In genomic region chr4:173399016-173399415, GRCh38 we compare ENCODE assay signal across 12 cellular contexts. TPM values are rescaled to one million over a fixed set of nuclear protein-coding genes. Genes with fewer than 3 reads are reported as not detected.
DNase-seq lines count a peak whose midpoint lies in the region; ATAC-seq and TF ChIP-seq lines count a peak whose summit lies in the region.
"Had no signal": no experiment of that assay in that cellular context is flagged by ENCODE, and none has a peak within 500 bp of the region (broad histone marks: within the 10 kb centered on the region; RNA-seq: fewer than 3 reads in every experiment).

SCRG1 (minus strand) TSS chr4:173399116; CDS start chr4:173391414, 7,702 bp downstream.

- no peaks in the 10 kb centered on the region for H3K79me2 ChIP-seq in neural cell (replicated peaks; ENCODE audit: insufficient read depth, low read length)

- no peaks in the 10 kb centered on the region for H3F3A ChIP-seq in neural cell (ENCODE audit: insufficient read depth, low read length, poor library complexity, severe bottlenecking)

- no peaks in the 10 kb centered on the region for H3K4me1 ChIP-seq in cardiac muscle cell (ENCODE audit: low read depth)
- peaks cover 0 to 62% (median 16%) of the 10 kb centered on the region in 4 donors for H3K4me1 ChIP-seq in tibial artery
- H3K4me1 ChIP-seq: adrenal gland had no signal

- no peaks in the 10 kb centered on the region for H3K9me3 ChIP-seq in cardiac muscle cell (ENCODE audit: low read depth)
- no peaks in the 10 kb centered on the region for H3K9me3 ChIP-seq in neural cell (ENCODE audit: low read length)
- H3K9me3 ChIP-seq in tibial artery = no peaks in the 10 kb centered on the region
- H3K9me3 ChIP-seq: adrenal gland had no signal

- H3K36me3 ChIP-seq in cardiac muscle cell = no peaks in the 10 kb centered on the region
- H3K36me3 ChIP-seq in neural cell (ENCODE audit: insufficient read depth, low read length) = no peaks in the 10 kb centered on the region
- H3K36me3 ChIP-seq in tibial artery = peaks cover 0 to 4% (median 0%) of the 10 kb centered on the region in 3 donors
- H3K36me3 ChIP-seq: adrenal gland had no signal

- no peak within 1 kb of the TSS for H3K27ac ChIP-seq in cardiac muscle cell
- no peak within 1 kb of the TSS for H3K27ac ChIP-seq in neural cell (ENCODE audit: low read length)
- peak within 1 kb of the TSS; percentile 72 for H3K27ac ChIP-seq in tibial artery
- H3K27ac ChIP-seq: adrenal gland had no signal

- no peaks in the 10 kb centered on the region for H3K27me3 ChIP-seq in cardiac muscle cell
- H3K27me3 ChIP-seq in neural cell (ENCODE audit: insufficient read depth, low read depth, low read length) = no peaks in the 10 kb centered on the region
- no peaks in the 10 kb centered on the region for H3K27me3 ChIP-seq in tibial artery
- H3K27me3 ChIP-seq: adrenal gland had no signal

- no peak for TF ChIP-seq EP300 in neural cell (conservative IDR thresholded peaks at IDR 0.05; ENCODE audit: poor library complexity, severe bottlenecking)

- H3K4me3 ChIP-seq in cardiac muscle cell (no peak within 1 kb of the TSS), neural cell (ENCODE audit: low read length) (peak within 1 kb of the TSS; percentile 2), tibial artery (peak within 1 kb of the TSS; percentile 35 to 41)
- H3K4me3 ChIP-seq: adrenal gland had no signal

- intact Hi-C loops in tibial artery (cut with DNase I; ENCODE audit: low total_unique reads) = no loop called here

- DNase-seq in astrocyte of the hippocampus (ENCODE audit: low read depth, low spot score) (peak; percentile 51), cardiac muscle cell (ENCODE audit: low read depth in 1 of 2, low spot score in 1 of 2) (peak; percentile 8 to 69), tibial artery (peak in 1 of 2 donors; percentile 81), 8988T (no peak), HUDEP-2 (lab: John Stamatoyannopoulos, UW; ENCODE audit: unreplicated experiment in 76 of 76) (no peak)
- DNase-seq: activated T-cell treated with anti-CD3 and anti-CD28 coated beads, Interleukin-2, amount 50 U/mL, for 1 hour; adrenal gland; NCI-H2171; T-cell had no signal

- TF ChIP-seq CTCF in cardiac muscle cell (IDR thresholded peaks at IDR 0.05; ENCODE audit: low read depth, low read length) = no peak
- no peak for TF ChIP-seq CTCF in neural cell (IDR thresholded peaks at IDR 0.05; ENCODE audit: poor library complexity, severe bottlenecking)
- TF ChIP-seq CTCF in tibial artery (IDR thresholded peaks at IDR 0.05) = no peak

- H3K9me2 ChIP-seq in neural cell (ENCODE audit: insufficient read depth, low read length) = no peaks in the 10 kb centered on the region

- ATAC-seq in GM19452 (IDR thresholded peaks at IDR 0.05; ENCODE audit: unreplicated experiment) = no peak
- ATAC-seq: T-cell had no signal

- no peak within 1 kb of the TSS for H2AFZ ChIP-seq in neural cell (ENCODE audit: low read depth, low read length)

- H3K9ac ChIP-seq in neural cell (ENCODE audit: low read length) = no peak within 1 kb of the TSS

- no peak for TF ChIP-seq RAD21 in neural cell (conservative IDR thresholded peaks at IDR 0.05)

- H3K4me2 ChIP-seq in neural cell (ENCODE audit: low read length) = no peak within 1 kb of the TSS

- no peaks in the 10 kb centered on the region for H4K20me1 ChIP-seq in neural cell (ENCODE audit: insufficient read depth)

TF ChIP-seq in neural cell, 6 proteins besides CTCF, POLR2A, EP300 and RAD21:
- TF ChIP-seq REST (IDR thresholded peaks at IDR 0.05; ENCODE audit: borderline replicate concordance) (no peak), SMC3 (conservative IDR thresholded peaks at IDR 0.05; ENCODE audit: poor library complexity) (no peak), MXI1 (conservative IDR thresholded peaks at IDR 0.05; ENCODE audit: poor library complexity, severe bottlenecking) (no peak), TAF1 (IDR thresholded peaks at IDR 0.05; ENCODE audit: low read depth) (no peak), POLR2AphosphoS5 (IDR thresholded peaks at IDR 0.05) (no peak), EZH2 (IDR thresholded peaks at IDR 0.05; ENCODE audit: borderline replicate concordance, insufficient read depth, low read length, poor library complexity, severe bottlenecking) (no peak)

RNA-seq across cellular contexts. Expression of gene SCRG1, which starts in this region (rescaled TPM):
- total RNA-seq in cardiac muscle cell = 0.04 and 0.12 TPM in 2 replicates
- polyA plus RNA-seq in cardiac muscle cell (1.9 and 2.7 TPM in 2 replicates), neural cell (0.42 and 0.64 TPM in 2 replicates)
- 0.12 and 0.24 TPM in 2 replicates for polyA minus RNA-seq in neural cell
- total RNA-seq: HT-29, T-cell had no signal

Comparison
In these comparisons a context has a peak if more than half of its experiments do, and no peak if none do; other contexts are left out.
1. DNase-seq: peak in astrocyte of the hippocampus (single experiment) and cardiac muscle cell (2 of 2); none in 8988T (single experiment) and HUDEP-2 (0 of 76).
2. H3K27ac ChIP-seq: peak in tibial artery (2 of 2); none in cardiac muscle cell (single experiment) and neural cell (single experiment).